10 cellular contexts compared by ENCODE assay signal in genomic region chr6:11714116-11714797, GRCh38.
A peak's percentile ranks its signal among the peaks of the same experiment; 100 is the strongest.
DNase-seq lines count a peak whose midpoint lies in the region; ATAC-seq and TF ChIP-seq lines count a peak whose summit lies in the region.
"Had no signal": no experiment of that assay in that cellular context is flagged by ENCODE, and none has a peak within 500 bp of the region (broad histone marks: within the 10 kb centered on the region; RNA-seq: fewer than 3 reads in every experiment).

No MANE protein-coding gene starts in this region.

- H3K27ac Mint-ChIP-seq in natural killer cell treated with Interleukin-12 subunit alpha and Interleukin-12 subunit beta and Interleukin-15 and Interleukin-18, amount 100 ng/mL, for 72 hours, result no peak overlapping the region

- no peak overlapping the region for H3K4me3 Mint-ChIP-seq in natural killer cell treated with Interleukin-12 subunit alpha and Interleukin-12 subunit beta and Interleukin-15 and Interleukin-18, amount 100 ng/mL, for 72 hours

- peak; percentile 43 for TF ChIP-seq POLR2A in GM19193 (IDR thresholded peaks at IDR 0.05; ENCODE audit: extremely low read depth, insufficient read depth, insufficient read length)

- H3K4me1 Mint-ChIP-seq in natural killer cell treated with Interleukin-12 subunit alpha and Interleukin-12 subunit beta and Interleukin-15 and Interleukin-18, amount 100 ng/mL, for 72 hours (ENCODE audit: low read depth in 2 of 2), result peaks cover 0 to 5% of the 10 kb centered on the region in 2 donors

- no peaks in the 10 kb centered on the region for H3K9me3 Mint-ChIP-seq in natural killer cell treated with Interleukin-12 subunit alpha and Interleukin-12 subunit beta and Interleukin-15 and Interleukin-18, amount 100 ng/mL, for 72 hours

- H3K36me3 Mint-ChIP-seq in natural killer cell treated with Interleukin-12 subunit alpha and Interleukin-12 subunit beta and Interleukin-15 and Interleukin-18, amount 100 ng/mL, for 72 hours, result no peaks in the 10 kb centered on the region

- ATAC-seq in HG02885 (IDR thresholded peaks at IDR 0.05; ENCODE audit: poor library complexity, unreplicated experiment) (peak; percentile 43), HG02973 (IDR thresholded peaks at IDR 0.05; ENCODE audit: unreplicated experiment) (no peak)
- ATAC-seq in natural killer cell treated with Interleukin-12 subunit alpha and Interleukin-12 subunit beta and Interleukin-15 and Interleukin-18, amount 100 ng/mL, for 72 hours, result no peak

- peaks cover 0 to 2% of the 10 kb centered on the region in 2 donors for H3K27me3 Mint-ChIP-seq in natural killer cell treated with Interleukin-12 subunit alpha and Interleukin-12 subunit beta and Interleukin-15 and Interleukin-18, amount 100 ng/mL, for 72 hours

- DNase-seq in activated T-cell treated with anti-CD3 and anti-CD28 coated beads for 4 hours, result peak; percentile 20
- DNase-seq in stimulated activated CD4-positive, alpha-beta T cell treated with anti-CD3 and anti-CD28 coated beads, Interleukin-4, amount 100 ng/mL, for 1 hour, result peak; percentile 34
- no peak for DNase-seq in activated gamma-delta T cell treated with Interleukin-2 at 50 U/mL for 16 hours
- DNase-seq in natural killer cell treated with Interleukin-12 subunit alpha and Interleukin-12 subunit beta and Interleukin-15 and Interleukin-18, amount 100 ng/mL, for 72 hours (ENCODE audit: low spot score), result no peak
- no peak for DNase-seq in NCI-H146 treated with DMSO at 0.1 percent for 48 hours (lab: John Stamatoyannopoulos, UW; ENCODE audit: unreplicated experiment)
- DNase-seq: cerebellar nuclear complex, tibial artery had no signal

Comparison
In these comparisons a context has a peak if more than half of its experiments do, and no peak if none do; other contexts are left out.
1. DNase-seq: peak in activated T-cell treated with anti-CD3 and anti-CD28 coated beads for 4 hours (single experiment) and stimulated activated CD4-positive, alpha-beta T cell treated with anti-CD3 and anti-CD28 coated beads, Interleukin-4, amount 100 ng/mL, for 1 hour (single experiment); none in activated gamma-delta T cell treated with Interleukin-2 at 50 U/mL for 16 hours (single experiment), natural killer cell treated with Interleukin-12 subunit alpha and Interleukin-12 subunit beta and Interleukin-15 and Interleukin-18, amount 100 ng/mL, for 72 hours (single experiment) and NCI-H146 treated with DMSO at 0.1 percent for 48 hours (single experiment).